18 cellular contexts compared by ENCODE assay signal in the genomic region with DNA sequence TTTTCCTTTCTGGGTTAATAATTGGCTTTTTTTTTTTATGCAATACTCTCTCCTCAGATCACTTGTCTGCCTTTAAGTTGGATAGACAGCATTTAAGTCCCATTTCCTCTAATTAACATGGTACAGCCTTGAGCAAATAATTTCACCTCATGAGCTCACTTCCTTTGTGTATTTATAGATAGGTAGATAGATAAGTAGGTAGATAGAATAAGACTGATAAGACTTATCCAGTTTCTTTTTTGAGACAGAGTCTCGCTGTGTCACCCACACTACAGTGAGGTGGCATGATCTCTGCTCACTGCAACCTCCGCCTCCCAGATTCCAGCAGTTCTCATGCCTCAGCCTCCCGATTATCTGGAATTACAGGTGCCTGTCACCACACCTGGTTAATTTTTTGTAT.
DNase-seq lines count a peak whose midpoint lies in the region; ATAC-seq, FAIRE-seq and TF ChIP-seq lines count a peak whose summit lies in the region.
"Had no signal": no experiment of that assay in that cellular context is flagged by ENCODE, and none has a peak within 500 bp of the region (broad histone marks: within the 10 kb centered on the region; RNA-seq: fewer than 3 reads in every experiment).

No MANE protein-coding gene starts in this region.

- H3K79me2 ChIP-seq in HepG2 (ENCODE audit: insufficient read depth, low read length), result no peaks in the 10 kb centered on the region

- H3K9ac ChIP-seq in HepG2 (ENCODE audit: insufficient read depth, low read depth, low read length), result no peak overlapping the region

- TF ChIP-seq POLR2A in HepG2 (IDR thresholded peaks at IDR 0.05; ENCODE audit: insufficient read depth in 1 of 2, low read depth in 2 of 2, low read length in 2 of 2) (no peak), right lobe of liver (IDR thresholded peaks at IDR 0.05) (no peak)

- TF ChIP-seq EP300 in HepG2 (IDR thresholded peaks at IDR 0.05; ENCODE audit: low read depth in 2 of 2, low read length in 2 of 2) (no peak), HepG2 (CRISPR knock-in tag; IDR thresholded peaks at IDR 0.05; ENCODE audit: borderline replicate concordance) (no peak)

- no TSS peak for BruUV-seq in HepG2 (replicated peaks; lab: Mats Ljungman, UMichigan)

- H3K4me2 ChIP-seq in HepG2 (ENCODE audit: low read depth, low read length), result no peak overlapping the region

- DNase-seq in HepG2 (ENCODE audit: low spot score), result peak; percentile 16
- DNase-seq in right lobe of liver, result no peak
- DNase-seq in MV-4-11 (lab: John Stamatoyannopoulos, UW), result peak; percentile 31
- no peak for DNase-seq in AG08396 (ENCODE audit: low spot score)
- no peak for DNase-seq in NCI-H1417 (lab: John Stamatoyannopoulos, UW)
- DNase-seq in GM03348 (ENCODE audit: low spot score), result no peak
- DNase-seq: BE2C; C1 segment of cervical spinal cord; CD4-positive, CD25-positive, alpha-beta regulatory T cell; CD8-positive, alpha-beta memory T cell; DMS79 treated with DMSO at 0.1 percent for 48 hours; GF-D8; H9; KBM-7 had no signal

- in situ Hi-C loops in HepG2 (cut with HindIII; ENCODE audit: extremely low pct_ligation_motif_present, low pct_unique_long_range_greater_than_20kb), result loop anchor here (10.0 kb wide), 1 partner anchor 131 kb away; no protein-coding TSS in a partner anchor

- peaks cover 3 to 7% of the 10 kb centered on the region in 2 experiments for H3K36me3 ChIP-seq in HepG2 (replicated peaks in 1 of 2; ENCODE audit: control insufficient read depth in 1 of 2, insufficient read depth in 2 of 2, low read length in 2 of 2)
- H3K36me3 ChIP-seq in right lobe of liver, result no peaks in the 10 kb centered on the region
- H3K36me3 ChIP-seq: BE2C had no signal

- H3K4me3 ChIP-seq in HepG2 (replicated peaks in 1 of 3; ENCODE audit: insufficient read depth in 1 of 3, low read depth in 2 of 3, low read length in 3 of 3), result no peak overlapping the region
- H3K4me3 ChIP-seq in right lobe of liver, result no peak overlapping the region

- peak overlapping the region; percentile 60 for H3K27ac ChIP-seq in HepG2 (ENCODE audit: extremely low read length, insufficient read depth, low read length)
- H3K27ac ChIP-seq in right lobe of liver, result no peak overlapping the region
- peak overlapping the region; percentile 90 for H3K27ac ChIP-seq in VCaP

- H2AFZ ChIP-seq in HepG2 (ENCODE audit: low read length), result no peak overlapping the region

- TF ChIP-seq RAD21 in HepG2 (CRISPR knock-in tag; IDR thresholded peaks at IDR 0.05), result no peak

- H3K9me3 ChIP-seq in HepG2 (ENCODE audit: low read length), result no peaks in the 10 kb centered on the region
- H3K9me3 ChIP-seq in right lobe of liver, result no peaks in the 10 kb centered on the region

- FAIRE-seq in HepG2 (lab: Jason Lieb, UNC), result no peak
- FAIRE-seq: GM12891, GM19239, H1 had no signal

- CTCF ChIA-PET in HepG2 (lab: Yijun Ruan, JAX; ENCODE audit: low intra/inter-chr PET ratio, low total read pairs), result no interaction called here

- no peak for TF ChIP-seq CTCF in HepG2 (CRISPR knock-in tag; IDR thresholded peaks at IDR 0.05)
- TF ChIP-seq CTCF in right lobe of liver (IDR thresholded peaks at IDR 0.05), result no peak
- no peak for TF ChIP-seq CTCF in VCaP (conservative IDR thresholded peaks at IDR 0.05)

- intact Hi-C loops in HepG2 (cut with micrococcal nuclease; ENCODE audit: unreplicated experiment), result no loop called here
- intact Hi-C loops in right lobe of liver (cut with DNase I), result no loop called here

- peaks cover 4% of the 10 kb centered on the region; the same call in 1 of the 2 replicates for H4K20me1 ChIP-seq in HepG2 (ENCODE audit: insufficient read depth, low read length)

- WGBS in HepG2 (ENCODE audit: low lambda C conversion rate), result 95% methylated on average over 3 of the region's 3 CpGs
- WGBS in right lobe of liver (ENCODE audit: insufficient coverage, low coverage, low lambda C conversion rate, missing lambda C conversion rate), result 50% methylated on average over 1 of the region's 3 CpGs

- H3K27me3 ChIP-seq in HepG2 (ENCODE audit: control insufficient read depth in 1 of 2, insufficient read depth in 2 of 2, low read length in 2 of 2), result no peaks in the 10 kb centered on the region
- no peaks in the 10 kb centered on the region for H3K27me3 ChIP-seq in right lobe of liver
- H3K27me3 ChIP-seq: BE2C had no signal

- H3K4me1 ChIP-seq in HepG2 (ENCODE audit: insufficient read depth, low read length), result peaks cover 71% of the 10 kb centered on the region
- H3K4me1 ChIP-seq in right lobe of liver, result no peaks in the 10 kb centered on the region

- no peak for ATAC-seq in HepG2
- no peak for ATAC-seq in right lobe of liver

- POLR2A ChIA-PET in HepG2 (lab: Yijun Ruan, JAX), result interaction anchor here (2.0 to 3.1 kb wide), 3 partner anchors 9 to 50 kb away, joined by 4 to 8 read pairs (median 4); no protein-coding TSS in a partner anchor

TF ChIP-seq in HepG2, 621 proteins besides CTCF, POLR2A, EP300 and RAD21:
- TF ChIP-seq ZNF282 (IDR thresholded peaks at IDR 0.05; ENCODE audit: partially characterized antibody) (no peak), SMAD9 (CRISPR knock-in tag; IDR thresholded peaks at IDR 0.05) (no peak), ZNF513 (CRISPR knock-in tag; conservative IDR thresholded peaks at IDR 0.05) (no peak), ZNF501 (CRISPR knock-in tag; IDR thresholded peaks at IDR 0.05) (no peak), RNF219 (CRISPR knock-in tag; IDR thresholded peaks at IDR 0.05) (no peak), RXRA (CRISPR knock-in tag; IDR thresholded peaks at IDR 0.05) (no peak)
TF ChIP-seq in HepG2: peak in this region for 0.

Comparison
In these comparisons a context has a peak if more than half of its experiments do, and no peak if none do; other contexts are left out.
1. DNase-seq: peak in HepG2 (single experiment) and MV-4-11 (single experiment); none in right lobe of liver (0 of 3), AG08396 (single experiment), NCI-H1417 (0 of 3) and GM03348 (single experiment).
2. H3K27ac ChIP-seq: peak in HepG2 (single experiment) and VCaP (single experiment); none in right lobe of liver (0 of 3).